8 cellular contexts compared by ENCODE assay signal in the genomic region with DNA sequence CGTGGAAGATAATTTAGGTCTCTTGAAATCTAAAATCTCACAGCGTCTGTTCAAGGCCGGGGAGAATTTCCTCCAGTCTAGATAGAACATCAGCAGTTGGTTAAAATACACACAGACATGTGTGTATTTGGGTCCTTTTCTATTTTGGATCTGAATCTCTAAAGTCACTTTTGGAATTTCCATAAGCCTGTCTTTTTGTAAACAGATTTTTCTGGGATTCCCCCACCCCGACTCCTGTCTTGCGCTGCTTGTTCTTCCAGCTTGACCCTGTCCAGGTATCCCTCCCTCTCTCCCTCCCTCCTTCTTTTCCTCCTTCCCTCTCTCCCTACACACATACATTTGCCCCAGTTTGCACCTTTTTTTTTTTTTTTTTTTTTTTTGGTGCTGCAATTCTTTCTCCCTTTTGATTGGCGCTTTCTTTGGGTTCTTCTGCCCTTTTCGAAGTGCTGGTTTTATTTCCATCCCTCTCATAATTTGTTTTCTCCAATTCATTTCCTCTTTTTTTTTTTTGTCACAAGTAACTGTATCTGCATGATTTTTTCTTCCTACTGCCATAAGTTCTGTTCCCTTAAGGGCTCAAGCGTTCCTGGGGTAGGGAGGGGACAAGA.
DNase-seq lines count a peak whose midpoint lies in the region; ATAC-seq, FAIRE-seq and TF ChIP-seq lines count a peak whose summit lies in the region.

No MANE protein-coding gene starts in this region.

- no peaks in the 10 kb centered on the region for H3K36me3 ChIP-seq in astrocyte (ENCODE audit: insufficient read depth, low read length)
- no peaks in the 10 kb centered on the region for H3K36me3 ChIP-seq in urinary bladder (ENCODE audit: insufficient read depth)

- intact Hi-C loops in lower leg skin (cut with DNase I; ENCODE audit: low total_unique reads): no loop called here

- WGBS in lower leg skin, 2 donors: 12 to 22% methylated on average over 8 of the region's 8 CpGs
- 24% methylated on average over 8 of the region's 8 CpGs for WGBS in urinary bladder

- no peak for ATAC-seq in GM19395 (IDR thresholded peaks at IDR 0.05; ENCODE audit: unreplicated experiment)
- ATAC-seq in HG03460 (IDR thresholded peaks at IDR 0.05; ENCODE audit: unreplicated experiment): no peak

- H3K4me3 Mint-ChIP-seq in astrocyte (ENCODE audit: unreplicated experiment): peak overlapping the region; percentile 77

- H3K79me2 ChIP-seq in astrocyte (ENCODE audit: insufficient read depth, low read length): no peaks in the 10 kb centered on the region

- TF ChIP-seq CTCF in AG04449 (IDR thresholded peaks at IDR 0.05; ENCODE audit: insufficient read depth, low read length, missing control alignments): no peak
- no peak for TF ChIP-seq CTCF in HL-60 (IDR thresholded peaks at IDR 0.05; ENCODE audit: insufficient read depth, low read length)
- TF ChIP-seq CTCF in astrocyte (IDR thresholded peaks at IDR 0.05; ENCODE audit: insufficient read depth, low read depth, low read length): no peak
- TF ChIP-seq CTCF in lower leg skin (IDR thresholded peaks at IDR 0.05): no peak

- no peak for TF ChIP-seq POLR2A in lower leg skin (IDR thresholded peaks at IDR 0.05)

- peak overlapping the region; percentile 92 for H3K4me2 ChIP-seq in astrocyte (ENCODE audit: low read length)

- peaks cover 21% of the 10 kb centered on the region for H3K4me1 Mint-ChIP-seq in astrocyte (ENCODE audit: low read depth, unreplicated experiment)

- H2AFZ ChIP-seq in astrocyte (ENCODE audit: low read depth, low read length): peak overlapping the region; percentile 57

- H3K4me3 ChIP-seq in AG04449 (ENCODE audit: low read depth, low read length) (peak overlapping the region; percentile 63), HL-60 (replicated peaks; ENCODE audit: insufficient read depth, low read length) (peak overlapping the region; percentile 66), astrocyte (ENCODE audit: insufficient read depth, low read depth, low read length) (peak overlapping the region; percentile 72), lower leg skin (ENCODE audit: low read depth, poor library complexity, severe bottlenecking) (peak overlapping the region; percentile 60), urinary bladder (ENCODE audit: low read depth, low read length) (peak overlapping the region; percentile 60)

- H3K36me3 Mint-ChIP-seq in astrocyte (ENCODE audit: low read depth, unreplicated experiment): no peaks in the 10 kb centered on the region

- H3K27me3 ChIP-seq in HL-60 (ENCODE audit: insufficient read depth, poor library complexity, severe bottlenecking) (no peaks in the 10 kb centered on the region), astrocyte (ENCODE audit: insufficient read depth, low read length) (no peaks in the 10 kb centered on the region)

- H3K27ac ChIP-seq in HL-60 (replicated peaks) (peak overlapping the region; percentile 86), astrocyte (ENCODE audit: low read depth, low read length) (peak overlapping the region; percentile 95), urinary bladder (ENCODE audit: low read depth) (peak overlapping the region; percentile 98)

- peak overlapping the region; percentile 86 for H3K27ac Mint-ChIP-seq in astrocyte (ENCODE audit: unreplicated experiment)

- no peak for FAIRE-seq in astrocyte (lab: Jason Lieb, UNC)

- CTCF ChIA-PET in AG04449 (lab: Yijun Ruan, JAX): interaction anchor here (1.2 kb wide), 1 partner anchor 124 kb away, joined by 3 read pairs; no protein-coding TSS in a partner anchor

- no peaks in the 10 kb centered on the region for H4K20me1 ChIP-seq in astrocyte (ENCODE audit: insufficient read depth, low read length)

- peaks cover 30% of the 10 kb centered on the region for H3K4me1 ChIP-seq in astrocyte (ENCODE audit: insufficient read depth, low read length)
- H3K4me1 ChIP-seq in urinary bladder (ENCODE audit: insufficient read depth): no peaks in the 10 kb centered on the region

- no peaks in the 10 kb centered on the region for H3K9me3 ChIP-seq in astrocyte (ENCODE audit: insufficient read depth, low read depth, low read length)

- POLR2A ChIA-PET in AG04449 (lab: Yijun Ruan, JAX): interaction anchor here (0.6 to 1.7 kb wide), 7 partner anchors 13 to 124 kb away, joined by 4 to 17 read pairs (median 5); a partner anchor contains a TSS

- DNase-seq in AG04449 (ENCODE audit: low read depth, low spot score) (no peak), HL-60 (ENCODE audit: low read depth in 1 of 2, low spot score in 1 of 2) (no peak), astrocyte (ENCODE audit: low read depth) (no peak), lower leg skin (ENCODE audit: low spot score in 2 of 2) (no peak), NCI-H1092 treated with DMSO at 0.1 percent for 48 hours (lab: John Stamatoyannopoulos, UW) (no peak)

- H3K9me3 Mint-ChIP-seq in astrocyte (ENCODE audit: unreplicated experiment): no peaks in the 10 kb centered on the region

- no peaks in the 10 kb centered on the region for H3K27me3 Mint-ChIP-seq in astrocyte (ENCODE audit: low read depth, unreplicated experiment)

- H3K9ac ChIP-seq in astrocyte (ENCODE audit: low read length): peak overlapping the region; percentile 90
